In genomic region chr12:116382456-116382902, GRCh38 we compare ENCODE assay signal across 14 cellular contexts.
DNase-seq lines count a peak whose midpoint lies in the region; ATAC-seq, FAIRE-seq and TF ChIP-seq lines count a peak whose summit lies in the region.
"Had no signal": no experiment of that assay in that cellular context is flagged by ENCODE, and none has a peak within 500 bp of the region (broad histone marks: within the 10 kb centered on the region; RNA-seq: fewer than 3 reads in every experiment).

No MANE protein-coding gene starts in this region.

- H3K4me1 ChIP-seq in neural progenitor cell (peaks cover 39% of the 10 kb centered on the region), right atrium auricular region (peaks cover 0 to 24% of the 10 kb centered on the region in 2 donors)

- H4K20me1 ChIP-seq in neural progenitor cell (ENCODE audit: low read depth) = no peaks in the 10 kb centered on the region

- FAIRE-seq in RCC 7860 (lab: Jason Lieb, UNC) = no peak
- FAIRE-seq: GM12891 had no signal

- H3K27me3 Mint-ChIP-seq in neural progenitor cell (ENCODE audit: insufficient read depth, low read depth) = peaks cover 14% of the 10 kb centered on the region

- H3K9me3 ChIP-seq in neural progenitor cell (ENCODE audit: low read depth) (no peaks in the 10 kb centered on the region), right atrium auricular region (no peaks in the 10 kb centered on the region)
- H3K9me3 ChIP-seq: gastrocnemius medialis, neutrophil had no signal

- H3F3A ChIP-seq in neural progenitor cell (ENCODE audit: low read depth) = peaks cover 41% of the 10 kb centered on the region

- DNase-seq in AG10803 (ENCODE audit: low read depth) (peak; percentile 65), RCC 7860 (ENCODE audit: low spot score) (peak; percentile 36), neural progenitor cell (ENCODE audit: low spot score) (peak; percentile 25), right atrium auricular region (ENCODE audit: low spot score) (no peak), NCI-H2171 (lab: John Stamatoyannopoulos, UW) (no peak)
- DNase-seq: activated naive CD4-positive, alpha-beta T cell treated with anti-CD3 and anti-CD28 coated beads, Interleukin-2, amount 10 ng/mL, durations not matched to agents 7 days and 5 days; DMS79 treated with DMSO at 0.1 percent for 48 hours had no signal

- H3K36me3 Mint-ChIP-seq in neural progenitor cell = no peaks in the 10 kb centered on the region
- H3K36me3 Mint-ChIP-seq: activated naive CD4-positive, alpha-beta T cell treated with anti-CD3 and anti-CD28 coated beads, Interleukin-2, amount 10 ng/mL, durations not matched to agents 7 days and 5 days; stimulated activated effector memory CD8-positive, alpha-beta T cell treated with anti-CD3 and anti-CD28 coated beads, Interleukin-12 subunit alpha, Interleukin-12 subunit beta, amount 100 ng/mL, for 72 hours had no signal

- H3K4me3 Mint-ChIP-seq in neural progenitor cell = peak overlapping the region; percentile 57
- H3K4me3 Mint-ChIP-seq: activated naive CD4-positive, alpha-beta T cell treated with anti-CD3 and anti-CD28 coated beads, Interleukin-2, amount 10 ng/mL, durations not matched to agents 7 days and 5 days; stimulated activated effector memory CD8-positive, alpha-beta T cell treated with anti-CD3 and anti-CD28 coated beads, Interleukin-12 subunit alpha, Interleukin-12 subunit beta, amount 100 ng/mL, for 72 hours had no signal

- H3K36me3 ChIP-seq in neural progenitor cell (no peaks in the 10 kb centered on the region), right atrium auricular region (no peaks in the 10 kb centered on the region)
- H3K36me3 ChIP-seq: gastrocnemius medialis, neutrophil had no signal

- H2AFZ ChIP-seq in neural progenitor cell (replicated peaks) = peak overlapping the region; percentile 45

- no peaks in the 10 kb centered on the region for H3K9me3 Mint-ChIP-seq in neural progenitor cell
- H3K9me3 Mint-ChIP-seq: activated naive CD4-positive, alpha-beta T cell treated with anti-CD3 and anti-CD28 coated beads, Interleukin-2, amount 10 ng/mL, durations not matched to agents 7 days and 5 days; stimulated activated effector memory CD8-positive, alpha-beta T cell treated with anti-CD3 and anti-CD28 coated beads, Interleukin-12 subunit alpha, Interleukin-12 subunit beta, amount 100 ng/mL, for 72 hours had no signal

- peak overlapping the region; percentile 75 for H3K4me2 ChIP-seq in neural progenitor cell

- H3K27me3 ChIP-seq in neural progenitor cell (no peaks in the 10 kb centered on the region), right atrium auricular region (no peaks in the 10 kb centered on the region)
- H3K27me3 ChIP-seq: gastrocnemius medialis, neutrophil had no signal

- no peak overlapping the region for H3K9ac ChIP-seq in neural progenitor cell

- H3K79me2 ChIP-seq in neural progenitor cell (ENCODE audit: low read depth) = no peaks in the 10 kb centered on the region

- peaks cover 44% of the 10 kb centered on the region for H3K4me1 Mint-ChIP-seq in neural progenitor cell
- H3K4me1 Mint-ChIP-seq: activated naive CD4-positive, alpha-beta T cell treated with anti-CD3 and anti-CD28 coated beads, Interleukin-2, amount 10 ng/mL, durations not matched to agents 7 days and 5 days; stimulated activated effector memory CD8-positive, alpha-beta T cell treated with anti-CD3 and anti-CD28 coated beads, Interleukin-12 subunit alpha, Interleukin-12 subunit beta, amount 100 ng/mL, for 72 hours had no signal

- H3K4me3 ChIP-seq in AG10803 (ENCODE audit: low read length) = peak overlapping the region; percentile 47
- H3K4me3 ChIP-seq in neural progenitor cell = no peak overlapping the region
- H3K4me3 ChIP-seq in right atrium auricular region = no peak overlapping the region
- H3K4me3 ChIP-seq: gastrocnemius medialis had no signal

- H3K27ac Mint-ChIP-seq in neural progenitor cell = peak overlapping the region; percentile 55
- H3K27ac Mint-ChIP-seq: activated naive CD4-positive, alpha-beta T cell treated with anti-CD3 and anti-CD28 coated beads, Interleukin-2, amount 10 ng/mL, durations not matched to agents 7 days and 5 days; stimulated activated effector memory CD8-positive, alpha-beta T cell treated with anti-CD3 and anti-CD28 coated beads, Interleukin-12 subunit alpha, Interleukin-12 subunit beta, amount 100 ng/mL, for 72 hours had no signal

- ATAC-seq in esophagus mucosa = peak; percentile 10
- ATAC-seq in GM21737 (IDR thresholded peaks at IDR 0.05; ENCODE audit: unreplicated experiment) = no peak
- ATAC-seq in HG03159 (IDR thresholded peaks at IDR 0.05; ENCODE audit: unreplicated experiment) = no peak
- ATAC-seq: stimulated activated effector memory CD8-positive, alpha-beta T cell treated with anti-CD3 and anti-CD28 coated beads, Interleukin-12 subunit alpha, Interleukin-12 subunit beta, amount 100 ng/mL, for 72 hours had no signal

- H3K27ac ChIP-seq in neural progenitor cell = peak overlapping the region; percentile 80
- H3K27ac ChIP-seq in right atrium auricular region = no peak overlapping the region
- H3K27ac ChIP-seq: gastrocnemius medialis, neutrophil had no signal

- TF ChIP-seq CTCF in AG10803 (conservative IDR thresholded peaks at IDR 0.05; ENCODE audit: low read length) = no peak
- no peak for TF ChIP-seq CTCF in neural progenitor cell (IDR thresholded peaks at IDR 0.05)
- TF ChIP-seq CTCF in right atrium auricular region (IDR thresholded peaks at IDR 0.05) = no peak

Comparison
In these comparisons a context has a peak if more than half of its experiments do, and no peak if none do; other contexts are left out.
1. DNase-seq: peak in AG10803 (single experiment), RCC 7860 (single experiment) and neural progenitor cell (single experiment); none in right atrium auricular region (single experiment) and NCI-H2171 (single experiment).